In genomic region chr6:141988954-141989705, GRCh38 we compare ENCODE assay signal across 8 cellular contexts.
DNase-seq lines count a peak whose midpoint lies in the region; ATAC-seq and TF ChIP-seq lines count a peak whose summit lies in the region.

No MANE protein-coding gene starts in this region.

- H4K20me1 ChIP-seq in smooth muscle cell (ENCODE audit: low read depth): no peaks in the 10 kb centered on the region

- TF ChIP-seq CTCF in foreskin keratinocyte (conservative IDR thresholded peaks at IDR 0.05): peak; percentile 94
- peak; percentile 77 for TF ChIP-seq CTCF in smooth muscle cell (IDR thresholded peaks at IDR 0.05; ENCODE audit: borderline replicate concordance, insufficient read depth, poor library complexity, severe bottlenecking)

- H3K27ac ChIP-seq in CD8-positive, alpha-beta memory T cell (ENCODE audit: low read depth, low read length): no peak overlapping the region
- no peak overlapping the region for H3K27ac ChIP-seq in foreskin keratinocyte
- H3K27ac ChIP-seq in smooth muscle cell (ENCODE audit: low read depth): no peak overlapping the region

- H3K27me3 ChIP-seq in CD8-positive, alpha-beta memory T cell (ENCODE audit: insufficient read depth, low read length, poor library complexity, severe bottlenecking): no peaks in the 10 kb centered on the region
- peaks cover under 1% of the 10 kb centered on the region for H3K27me3 ChIP-seq in foreskin keratinocyte
- no peaks in the 10 kb centered on the region for H3K27me3 ChIP-seq in smooth muscle cell (ENCODE audit: low read depth)

- H3K4me2 ChIP-seq in smooth muscle cell: no peak overlapping the region

- 41% methylated on average over 2 of the region's 2 CpGs for WGBS in smooth muscle cell (ENCODE audit: low lambda C conversion rate)

- CTCF ChIA-PET in CD8-positive, alpha-beta memory T cell (lab: Charles Lee): interaction anchor here (0.9 to 1.7 kb wide), 2 partner anchors 123 to 303 kb away, joined by 3 to 4 read pairs; no protein-coding TSS in a partner anchor
- CTCF ChIA-PET in activated CD4-positive, alpha-beta T cell treated with anti-CD3 and anti-CD28 coated beads, Interleukin-2, amount 10 ng/mL, durations not matched to agents 7 days and 5 days (lab: Charles Lee): no interaction called here

- H3K79me2 ChIP-seq in smooth muscle cell (ENCODE audit: low read depth): no peaks in the 10 kb centered on the region

- H3K4me3 Mint-ChIP-seq in CD8-positive, alpha-beta memory T cell: no peak overlapping the region
- no peak overlapping the region for H3K4me3 Mint-ChIP-seq in activated CD4-positive, alpha-beta T cell treated with anti-CD3 and anti-CD28 coated beads, Interleukin-2, amount 10 ng/mL, durations not matched to agents 7 days and 5 days

- H3K9me3 Mint-ChIP-seq in CD8-positive, alpha-beta memory T cell: no peaks in the 10 kb centered on the region
- H3K9me3 Mint-ChIP-seq in activated CD4-positive, alpha-beta T cell treated with anti-CD3 and anti-CD28 coated beads, Interleukin-2, amount 10 ng/mL, durations not matched to agents 7 days and 5 days: peaks cover 4% of the 10 kb centered on the region

- no peak overlapping the region for H3K9ac ChIP-seq in smooth muscle cell (ENCODE audit: low read depth)

- H3K36me3 ChIP-seq in CD8-positive, alpha-beta memory T cell (ENCODE audit: insufficient read depth, low read length): no peaks in the 10 kb centered on the region
- no peaks in the 10 kb centered on the region for H3K36me3 ChIP-seq in smooth muscle cell (ENCODE audit: low read depth)

- POLR2A ChIA-PET in CD8-positive, alpha-beta memory T cell (lab: Charles Lee): no interaction called here
- POLR2A ChIA-PET in activated CD4-positive, alpha-beta T cell treated with anti-CD3 and anti-CD28 coated beads, Interleukin-2, amount 10 ng/mL, durations not matched to agents 7 days and 5 days (lab: Charles Lee): no interaction called here

- peaks cover 0 to 2% of the 10 kb centered on the region in 2 donors for H3K27me3 Mint-ChIP-seq in CD8-positive, alpha-beta memory T cell
- no peaks in the 10 kb centered on the region for H3K27me3 Mint-ChIP-seq in activated CD4-positive, alpha-beta T cell treated with anti-CD3 and anti-CD28 coated beads, Interleukin-2, amount 10 ng/mL, durations not matched to agents 7 days and 5 days

- H3K4me1 ChIP-seq in CD8-positive, alpha-beta memory T cell (ENCODE audit: insufficient read depth, low read length): no peaks in the 10 kb centered on the region
- H3K4me1 ChIP-seq in foreskin keratinocyte: peaks cover 6% of the 10 kb centered on the region
- H3K4me1 ChIP-seq in smooth muscle cell (ENCODE audit: low read depth): no peaks in the 10 kb centered on the region

- H3K27ac Mint-ChIP-seq in CD8-positive, alpha-beta memory T cell: no peak overlapping the region
- H3K27ac Mint-ChIP-seq in activated CD4-positive, alpha-beta T cell treated with anti-CD3 and anti-CD28 coated beads, Interleukin-2, amount 10 ng/mL, durations not matched to agents 7 days and 5 days: no peak overlapping the region

- no peaks in the 10 kb centered on the region for H3K9me3 ChIP-seq in CD8-positive, alpha-beta memory T cell (ENCODE audit: low read length)
- H3K9me3 ChIP-seq in smooth muscle cell (replicated peaks; ENCODE audit: low read depth): no peaks in the 10 kb centered on the region

- H3K4me3 ChIP-seq in CD8-positive, alpha-beta memory T cell (ENCODE audit: low read length): no peak overlapping the region
- H3K4me3 ChIP-seq in smooth muscle cell: no peak overlapping the region

- H3K4me1 Mint-ChIP-seq in CD8-positive, alpha-beta memory T cell: peaks cover 0 to 7% (median 3%) of the 10 kb centered on the region in 3 donors
- H3K4me1 Mint-ChIP-seq in activated CD4-positive, alpha-beta T cell treated with anti-CD3 and anti-CD28 coated beads, Interleukin-2, amount 10 ng/mL, durations not matched to agents 7 days and 5 days: no peaks in the 10 kb centered on the region

- H3F3A ChIP-seq in smooth muscle cell (ENCODE audit: low read depth): no peaks in the 10 kb centered on the region

- DNase-seq in CD8-positive, alpha-beta memory T cell: peak in 3 of 5 donors; percentile 11 to 48 (median 12)
- DNase-seq in NCI-H1694 treated with DMSO at 0.1 percent for 48 hours (lab: John Stamatoyannopoulos, UW): peak; percentile 23
- DNase-seq in activated CD4-positive, alpha-beta T cell treated with anti-CD3 and anti-CD28 coated beads, Interleukin-2, amount 10 ng/mL, durations not matched to agents 7 days and 5 days: peak; percentile 43
- peak; percentile 33 to 72 for DNase-seq in foreskin keratinocyte
- DNase-seq in smooth muscle cell (lab: John Stamatoyannopoulos, UW; ENCODE audit: unreplicated experiment): no peak
- DNase-seq in putamen (ENCODE audit: low spot score): no peak

- no peak overlapping the region for H2AFZ ChIP-seq in smooth muscle cell (ENCODE audit: low read depth)

- no peaks in the 10 kb centered on the region for H3K36me3 Mint-ChIP-seq in CD8-positive, alpha-beta memory T cell
- H3K36me3 Mint-ChIP-seq in activated CD4-positive, alpha-beta T cell treated with anti-CD3 and anti-CD28 coated beads, Interleukin-2, amount 10 ng/mL, durations not matched to agents 7 days and 5 days (ENCODE audit: low read depth): no peaks in the 10 kb centered on the region

- ATAC-seq in GM18858 (IDR thresholded peaks at IDR 0.05; ENCODE audit: unreplicated experiment) (peak; percentile 90), HG02943 (IDR thresholded peaks at IDR 0.05; ENCODE audit: low read depth, unreplicated experiment) (peak; percentile 87), foreskin keratinocyte (peak; percentile 91)

Comparison
In these comparisons a context has a peak if more than half of its experiments do, and no peak if none do; other contexts are left out.
1. DNase-seq: peak in CD8-positive, alpha-beta memory T cell (3 of 5), NCI-H1694 treated with DMSO at 0.1 percent for 48 hours (single experiment), activated CD4-positive, alpha-beta T cell treated with anti-CD3 and anti-CD28 coated beads, Interleukin-2, amount 10 ng/mL, durations not matched to agents 7 days and 5 days (single experiment) and foreskin keratinocyte (2 of 2); none in smooth muscle cell (single experiment) and putamen (single experiment).
2. Peak in every context shown above with its lines, with median percentiles within 50 percentile points of each other: ATAC-seq.